Comparison of ENCODE assay signal across 8 cellular contexts in genomic region chr10:86711237-86711956, GRCh38. TPM values are rescaled to one million over a fixed set of nuclear protein-coding genes. Genes with fewer than 3 reads are reported as not detected.
DNase-seq lines count a peak whose midpoint lies in the region; ATAC-seq and TF ChIP-seq lines count a peak whose summit lies in the region.

No MANE protein-coding gene starts in this region.

- intact Hi-C loops in IMR-90 (cut with micrococcal nuclease) = loop anchor here (1.0 kb wide), 2 partner anchors 46 to 188 kb away; no protein-coding TSS in a partner anchor

- H4K20me1 ChIP-seq in DND-41 (ENCODE audit: insufficient read depth, low read length) (no peaks in the 10 kb centered on the region), IMR-90 (ENCODE audit: insufficient read depth, low read length) (no peaks in the 10 kb centered on the region), neural progenitor cell (ENCODE audit: low read depth) (no peaks in the 10 kb centered on the region)

- POLR2A ChIA-PET in IMR-90 (lab: Charles Lee; ENCODE audit: unreplicated experiment) = interaction anchor here (0.7 kb wide), 1 partner anchor 376 kb away, joined by 4 read pairs; no protein-coding TSS in a partner anchor

- H3K9me3 ChIP-seq in DND-41 (ENCODE audit: insufficient read depth, low read length, severe bottlenecking) (no peaks in the 10 kb centered on the region), IMR-90 (ENCODE audit: control insufficient read depth, insufficient read depth, low read length) (no peaks in the 10 kb centered on the region), neural progenitor cell (ENCODE audit: low read depth) (no peaks in the 10 kb centered on the region), stomach smooth muscle (ENCODE audit: control insufficient read depth in 2 of 2, low read length in 2 of 2) (no peaks in the 10 kb centered on the region)

- H3K4me2 ChIP-seq in DND-41 (ENCODE audit: insufficient read depth, low read length) = peak overlapping the region; percentile 86
- peak overlapping the region; percentile 92 for H3K4me2 ChIP-seq in IMR-90 (ENCODE audit: low read depth, low read length)
- peak overlapping the region; percentile 81 for H3K4me2 ChIP-seq in neural progenitor cell

- peak overlapping the region; percentile 26 for H4K91ac ChIP-seq in IMR-90 (ENCODE audit: insufficient read depth, low read depth, low read length)

- in situ Hi-C loops in IMR-90 (cut with MboI; ENCODE audit: low sequenced_read_pairs) = no loop called here

- ATAC-seq in DND-41 (ENCODE audit: insufficient read depth, low read depth) = peak; percentile 93
- peak; percentile 86 for ATAC-seq in GM21529 (IDR thresholded peaks at IDR 0.05; ENCODE audit: unreplicated experiment)
- ATAC-seq in IMR-90 (ENCODE audit: low read depth) = peak; percentile 95

- H3K36me3 ChIP-seq in DND-41 (ENCODE audit: insufficient read depth, low read length) = no peaks in the 10 kb centered on the region
- no peaks in the 10 kb centered on the region for H3K36me3 ChIP-seq in IMR-90 (ENCODE audit: control insufficient read depth, insufficient read depth, low read length)
- H3K36me3 ChIP-seq in neural progenitor cell = no peaks in the 10 kb centered on the region
- H3K36me3 ChIP-seq in stomach smooth muscle (ENCODE audit: control insufficient read depth in 2 of 2, insufficient read depth in 2 of 2, low read length in 2 of 2) = peaks cover 18 to 21% of the 10 kb centered on the region in 2 donors

- peak; percentile 87 for TF ChIP-seq RAD21 in IMR-90 (IDR thresholded peaks at IDR 0.05; ENCODE audit: low read length)

- peak overlapping the region; percentile 53 for H3K14ac ChIP-seq in IMR-90 (replicated peaks; ENCODE audit: low read depth, low read length)

- peak overlapping the region; percentile 42 for H3K27ac Mint-ChIP-seq in neural progenitor cell

- peak overlapping the region; percentile 94 for H3K9ac ChIP-seq in DND-41 (ENCODE audit: low read depth, low read length)
- H3K9ac ChIP-seq in IMR-90 (ENCODE audit: low read depth, low read length) = peak overlapping the region; percentile 55
- no peak overlapping the region for H3K9ac ChIP-seq in neural progenitor cell
- peak overlapping the region; percentile 90 to 95 for H3K9ac ChIP-seq in stomach smooth muscle (ENCODE audit: low read length in 2 of 2)

- H3K27me3 Mint-ChIP-seq in neural progenitor cell (ENCODE audit: insufficient read depth, low read depth) = no peaks in the 10 kb centered on the region

- peak overlapping the region; percentile 40; the same call in 1 of the 2 replicates for H3K56ac ChIP-seq in IMR-90 (ENCODE audit: extremely low read depth, insufficient read depth, low read length)

- H3K4me1 Mint-ChIP-seq in neural progenitor cell = peaks cover 35% of the 10 kb centered on the region

- H2BK20ac ChIP-seq in IMR-90 (ENCODE audit: low read depth, low read length) = no peak overlapping the region

- peak overlapping the region; percentile 93 for H3K27ac ChIP-seq in DND-41 (ENCODE audit: low read length)
- H3K27ac ChIP-seq in IMR-90 (ENCODE audit: insufficient read depth, low read length) = peak overlapping the region; percentile 70
- no peak overlapping the region for H3K27ac ChIP-seq in neural progenitor cell
- peak overlapping the region; percentile 94 for H3K27ac ChIP-seq in stomach smooth muscle (ENCODE audit: low read length)

- H3K4me1 ChIP-seq in DND-41 (ENCODE audit: insufficient read depth, low read length) (peaks cover 24% of the 10 kb centered on the region), IMR-90 (ENCODE audit: control insufficient read depth, insufficient read depth, low read length) (peaks cover 8% of the 10 kb centered on the region), neural progenitor cell (peaks cover 27% of the 10 kb centered on the region), stomach smooth muscle (ENCODE audit: control insufficient read depth, insufficient read depth, low read length) (peaks cover 20% of the 10 kb centered on the region)

- peak overlapping the region; percentile 79 to 100 for H4K8ac ChIP-seq in IMR-90 (ENCODE audit: low read depth in 2 of 2, low read length in 2 of 2)

- peak; percentile 86 for DNase-seq in DND-41
- peak; percentile 85 for DNase-seq in IMR-90
- peak; percentile 81 for DNase-seq in RPMI7951 (ENCODE audit: low read depth)
- DNase-seq in activated effector memory CD4-positive, alpha-beta T cell treated with Interleukin-2 at 50 U/mL for 16 hours = peak; percentile 82
- DNase-seq in fibroblast of villous mesenchyme (ENCODE audit: low read depth) = peak; percentile 89
- DNase-seq in neural progenitor cell (ENCODE audit: low spot score) = peak; percentile 94

- H3K27me3 ChIP-seq in DND-41 (ENCODE audit: insufficient read depth, low read length, poor library complexity) = no peaks in the 10 kb centered on the region
- H3K27me3 ChIP-seq in IMR-90 (ENCODE audit: control insufficient read depth, insufficient read depth, low read length) = no peaks in the 10 kb centered on the region
- H3K27me3 ChIP-seq in neural progenitor cell = peaks cover 5% of the 10 kb centered on the region
- H3K27me3 ChIP-seq in stomach smooth muscle (ENCODE audit: control insufficient read depth in 1 of 2, insufficient read depth in 2 of 2, low read length in 2 of 2) = no peaks in the 10 kb centered on the region

- peaks cover 26% of the 10 kb centered on the region for H3F3A ChIP-seq in neural progenitor cell (ENCODE audit: low read depth)

- H2BK120ac ChIP-seq in IMR-90 (ENCODE audit: low read depth, low read length) = 0 out of 2 replicates have a peak overlapping the region, but pooled peaks have one; percentile 39

- H2BK5ac ChIP-seq in IMR-90 (ENCODE audit: low read depth, low read length, poor library complexity, severe bottlenecking) = peak overlapping the region; percentile 56

- no peaks in the 10 kb centered on the region for H3K36me3 Mint-ChIP-seq in neural progenitor cell

- CTCF ChIA-PET in IMR-90 (lab: Yijun Ruan, JAX) = interaction anchor here (1.3 kb wide), 1 partner anchor 188 kb away, joined by 4 read pairs; no protein-coding TSS in a partner anchor

- TF ChIP-seq CTCF in DND-41 (IDR thresholded peaks at IDR 0.05; ENCODE audit: borderline replicate concordance, extremely low read depth, low read length, poor library complexity, severe bottlenecking) (peak; percentile 79), IMR-90 (conservative IDR thresholded peaks at IDR 0.05; ENCODE audit: low read depth, low read length) (peak; percentile 98), fibroblast of villous mesenchyme (IDR thresholded peaks at IDR 0.05; ENCODE audit: insufficient read depth, low read depth, low read length) (peak; percentile 74), neural progenitor cell (IDR thresholded peaks at IDR 0.05) (peak; percentile 75)

- no peak overlapping the region for H2AK5ac ChIP-seq in IMR-90 (ENCODE audit: low read depth, low read length)

- H3K79me2 ChIP-seq in DND-41 (ENCODE audit: insufficient read depth, low read length) (no peaks in the 10 kb centered on the region), neural progenitor cell (ENCODE audit: low read depth) (no peaks in the 10 kb centered on the region)

- H3K18ac ChIP-seq in IMR-90 (ENCODE audit: low read depth, low read length) = no peak overlapping the region

- dilution Hi-C loops in IMR-90 (cut with HindIII; ENCODE audit: low sequenced_read_pairs, unreplicated experiment) = no loop called here

- H3K79me1 ChIP-seq in IMR-90 (ENCODE audit: low read depth in 1 of 2, low read length in 2 of 2) = peaks cover 0 to 10% of the 10 kb centered on the region in 2 experiments; a peak in 2 of 4 replicates

- H2BK15ac ChIP-seq in IMR-90 (ENCODE audit: low read depth, low read length) = no peak overlapping the region

- BruUV-seq in IMR-90 (replicated peaks; lab: Mats Ljungman, UMichigan) = no TSS peak

- H3K4ac ChIP-seq in IMR-90 (ENCODE audit: low read depth, low read length) = peak overlapping the region; percentile 32

- H2AK9ac ChIP-seq in IMR-90 (replicated peaks; ENCODE audit: low read depth, low read length, poor library complexity) = peak overlapping the region; percentile 58

- H3K4me3 ChIP-seq in DND-41 (ENCODE audit: low read depth in 1 of 2, low read length in 2 of 2) = peak overlapping the region; percentile 45 to 73; a peak in 3 of 4 replicates
- H3K4me3 ChIP-seq in IMR-90 (ENCODE audit: insufficient read depth, low read depth, low read length) = peak overlapping the region; percentile 51
- peak overlapping the region; percentile 63 for H3K4me3 ChIP-seq in fibroblast of villous mesenchyme (ENCODE audit: low read depth, low read length)
- H3K4me3 ChIP-seq in neural progenitor cell = peak overlapping the region; percentile 68
- H3K4me3 ChIP-seq in stomach smooth muscle (ENCODE audit: low read length in 2 of 2) = peak overlapping the region; percentile 71 to 74

- H3K9me3 Mint-ChIP-seq in neural progenitor cell = no peaks in the 10 kb centered on the region

- H3K4me3 Mint-ChIP-seq in neural progenitor cell = peak overlapping the region; percentile 87

- H2AFZ ChIP-seq in DND-41 (ENCODE audit: low read depth, low read length) = peak overlapping the region; percentile 100
- peak overlapping the region; percentile 100 for H2AFZ ChIP-seq in IMR-90 (replicated peaks; ENCODE audit: low read length, poor library complexity)
- peak overlapping the region; percentile 97 for H2AFZ ChIP-seq in neural progenitor cell (replicated peaks)

- peak overlapping the region; percentile 89; the same call in 1 of the 2 replicates for H3K23ac ChIP-seq in IMR-90 (ENCODE audit: low read depth, low read length)

- peak; percentile 68 for TF ChIP-seq POLR2A in IMR-90 (IDR thresholded peaks at IDR 0.05; ENCODE audit: low read depth, low read length)

- WGBS in IMR-90 (ENCODE audit: extremely low coverage in 2 of 2, insufficient read length in 1 of 2), 2 experiments = 0% methylated on average over 20 of the region's 94 CpGs; no CpG with 5 or more reads in 1 of the 2 experiments

- H3K9me1 ChIP-seq in IMR-90 (ENCODE audit: insufficient read depth, low read length) = peaks cover 3% of the 10 kb centered on the region; the same call in 1 of the 2 replicates

- H4K5ac ChIP-seq in IMR-90 (ENCODE audit: low read depth, low read length) = peak overlapping the region; percentile 87

RNA-seq across cellular contexts. Expression of gene LDB3, which starts 43.1 kb away (rescaled TPM):
- total RNA-seq in IMR-90 (2012; rRNA removed) (0.28 and 0.36 TPM in 2 replicates), fibroblast of villous mesenchyme (under 0.01 and 0.32 TPM in 2 replicates), neural progenitor cell (ENCODE audit: low replicate concordance) (0.03 TPM in 1 of 2 replicates, not detected in the other)
- 2.6 and 3.2 TPM in 2 replicates for polyA plus RNA-seq in IMR-90 (2012; rRNA removed)
- 1.6 and 1.7 TPM in 2 replicates for polyA plus RNA-seq in IMR-90 (2012; cell fraction: cytosol; rRNA removed)
- polyA plus RNA-seq in IMR-90 (2012; cell fraction: nucleus; rRNA removed; ENCODE audit: low replicate concordance) = 2.6 and 4.0 TPM in 2 replicates
- not detected in 2 replicates for total RNA-seq in RPMI7951 (2014; rRNA removed; shearing (Covaris generic))

RNA-seq across cellular contexts. Expression of gene BMPR1A, which starts 45.0 kb away (rescaled TPM):
- total RNA-seq in IMR-90 (2012; rRNA removed) (93.7 and 94.7 TPM in 2 replicates), fibroblast of villous mesenchyme (54.4 and 70.8 TPM in 2 replicates), neural progenitor cell (ENCODE audit: low replicate concordance) (60.8 and 76.2 TPM in 2 replicates)
- 13.5 and 15.9 TPM in 2 replicates for polyA plus RNA-seq in IMR-90 (2012; rRNA removed)
- polyA plus RNA-seq in IMR-90 (2012; cell fraction: cytosol; rRNA removed) = 3.4 and 4.9 TPM in 2 replicates
- 1.3 and 16.0 TPM in 2 replicates for polyA plus RNA-seq in IMR-90 (2012; cell fraction: nucleus; rRNA removed; ENCODE audit: low replicate concordance)
- total RNA-seq in RPMI7951 (2014; rRNA removed; shearing (Covaris generic)) = 23.5 and 30.3 TPM in 2 replicates

RNA-seq across cellular contexts. Expression of gene OPN4, which starts 57.0 kb away (rescaled TPM):
- total RNA-seq in IMR-90 (2012; rRNA removed) = not detected in 2 replicates
- 0.03 TPM in 1 of 2 replicates, not detected in the other for polyA plus RNA-seq in IMR-90 (2012; rRNA removed)
- polyA plus RNA-seq in IMR-90 (2012; cell fraction: cytosol; rRNA removed) = not detected in 2 replicates
- 0.04 and 0.05 TPM in 2 replicates for polyA plus RNA-seq in IMR-90 (2012; cell fraction: nucleus; rRNA removed; ENCODE audit: low replicate concordance)
- total RNA-seq in RPMI7951 (2014; rRNA removed; shearing (Covaris generic)) = not detected in 2 replicates
- not detected in 2 replicates for total RNA-seq in fibroblast of villous mesenchyme
- total RNA-seq in neural progenitor cell (ENCODE audit: low replicate concordance) = not detected in 2 replicates
